8 cellular contexts compared by ENCODE assay signal in genomic region chr5:177455661-177456590, GRCh38. TPM values are rescaled to one million over a fixed set of nuclear protein-coding genes. Genes with fewer than 3 reads are reported as not detected.
A peak's percentile ranks its signal among the peaks of the same experiment; 100 is the strongest.
DNase-seq lines count a peak whose midpoint lies in the region; ATAC-seq and TF ChIP-seq lines count a peak whose summit lies in the region.

No MANE protein-coding gene starts in this region.

- H3K9me3 ChIP-seq in DND-41 (ENCODE audit: insufficient read depth, low read length, severe bottlenecking) = no peaks in the 10 kb centered on the region

- peaks cover 30% of the 10 kb centered on the region for H3K4me1 ChIP-seq in DND-41 (ENCODE audit: insufficient read depth, low read length)

- no peaks in the 10 kb centered on the region for H3K27me3 ChIP-seq in DND-41 (ENCODE audit: insufficient read depth, low read length, poor library complexity)

- peak overlapping the region; percentile 24 to 75; a peak in 3 of 4 replicates for H3K4me3 ChIP-seq in DND-41 (ENCODE audit: low read depth in 1 of 2, low read length in 2 of 2)

- ATAC-seq in DND-41 (ENCODE audit: insufficient read depth, low read depth) (peak; percentile 48), GM21825 (IDR thresholded peaks at IDR 0.05; ENCODE audit: unreplicated experiment) (peak; percentile 8)

- H3K79me2 ChIP-seq in DND-41 (ENCODE audit: insufficient read depth, low read length) = no peaks in the 10 kb centered on the region

- H2AFZ ChIP-seq in DND-41 (ENCODE audit: low read depth, low read length) = peak overlapping the region; percentile 72

- TF ChIP-seq CTCF in DND-41 (IDR thresholded peaks at IDR 0.05; ENCODE audit: borderline replicate concordance, extremely low read depth, low read length, poor library complexity, severe bottlenecking) = peak; percentile 95

- H3K27ac ChIP-seq in DND-41 (ENCODE audit: low read length) (peak overlapping the region; percentile 52), substantia nigra (ENCODE audit: low read depth, low read length, poor library complexity, severe bottlenecking) (no peak overlapping the region)

- DNase-seq in DND-41 (peak; percentile 93), M059J (ENCODE audit: low read depth) (peak; percentile 80), SIG-M5 (lab: John Stamatoyannopoulos, UW) (peak; percentile 52), activated gamma-delta T cell treated with Interleukin-2 at 50 U/mL for 16 hours (peak; percentile 97), foreskin melanocyte (peak; percentile 60), nucleus accumbens (lab: John Stamatoyannopoulos, UW) (peak in 55 of 56 donors; percentile 11 to 93 (median 74)), substantia nigra (lab: John Stamatoyannopoulos, UW) (peak in 47 of 49 donors; percentile 27 to 92 (median 68))

- H3K4me2 ChIP-seq in DND-41 (ENCODE audit: insufficient read depth, low read length) = peak overlapping the region; percentile 98

- H3K36me3 ChIP-seq in DND-41 (ENCODE audit: insufficient read depth, low read length) = peaks cover 30% of the 10 kb centered on the region

- peaks cover 56% of the 10 kb centered on the region for H4K20me1 ChIP-seq in DND-41 (ENCODE audit: insufficient read depth, low read length)

- peak overlapping the region; percentile 67 for H3K9ac ChIP-seq in DND-41 (ENCODE audit: low read depth, low read length)

RNA-seq across cellular contexts. Expression of gene PRR7, which starts 9.3 kb away (rescaled TPM):
- total RNA-seq in M059J (2014; rRNA removed; shearing (Covaris generic)) = 24.8 and 44.4 TPM in 2 replicates

RNA-seq across cellular contexts. Expression of gene DBN1, which starts 17.5 kb away (rescaled TPM):
- 73.0 and 121 TPM in 2 replicates for total RNA-seq in M059J (2014; rRNA removed; shearing (Covaris generic))

RNA-seq across cellular contexts. Expression of gene GRK6, which starts 29.4 kb away (rescaled TPM):
- total RNA-seq in M059J (2014; rRNA removed; shearing (Covaris generic)) = 20.2 and 37.3 TPM in 2 replicates

RNA-seq across cellular contexts. Expression of gene PDLIM7, which starts 41.5 kb away (rescaled TPM):
- 172 and 230 TPM in 2 replicates for total RNA-seq in M059J (2014; rRNA removed; shearing (Covaris generic))

RNA-seq across cellular contexts. Expression of gene F12, which starts 46.6 kb away (rescaled TPM):
- total RNA-seq in M059J (2014; rRNA removed; shearing (Covaris generic)) = 1.7 and 2.4 TPM in 2 replicates
